ENCODE assay signal across 21 cellular contexts in the genomic region with DNA sequence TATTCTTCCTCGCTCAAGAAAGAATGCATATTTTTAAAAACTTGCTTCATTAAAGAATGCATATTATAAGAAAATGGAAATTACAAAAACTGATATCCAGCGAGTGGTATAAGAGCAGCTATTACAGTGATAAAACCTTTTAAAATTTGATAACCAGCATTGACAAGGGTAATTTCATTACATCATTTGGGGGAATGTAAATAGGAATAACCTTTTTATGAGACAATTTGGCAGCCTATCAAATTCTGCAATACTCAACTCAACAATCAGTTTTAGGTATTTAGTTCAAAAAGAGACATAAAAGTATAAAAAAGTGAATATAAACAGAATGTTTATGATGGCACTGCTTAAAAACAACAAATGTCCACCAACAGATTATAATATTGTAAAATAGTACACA.
"Had no signal": no experiment of that assay in that cellular context is flagged by ENCODE, and none has a peak within 500 bp of the region (broad histone marks: within the 10 kb centered on the region; RNA-seq: fewer than 3 reads in every experiment).

No MANE protein-coding gene starts in this region.

- H3K27ac ChIP-seq: RWPE1 had no signal

- DNase-seq: Karpas-422; KG1; MV-4-11; NCI-H1048; NCI-H1105; NCI-H1417; NCI-H1436 treated with DMSO at 0.1 percent for 48 hours; NCI-H1694; NCI-H187 treated with DMSO at 0.1 percent for 48 hours; NCI-H2029 treated with DMSO at 0.1 percent for 48 hours; NCI-H2171 treated with DMSO at 0.1 percent for 48 hours; NCI-H345; NCI-H446 treated with DMSO at 0.1 percent for 48 hours; NCI-H510A treated with DMSO at 0.1 percent for 48 hours; NCI-H526; NCI-H748 treated with DMSO at 0.1 percent for 48 hours; NK-92 treated with Interleukin-12 subunit alpha and Interleukin-12 subunit beta, amount 100 ng/mL, for 24 hours; PC-3; SHP77 had no signal

- ATAC-seq: Panc1, PC-3 had no signal
